ENCODE assay signal across 1 cellular context in genomic region chr1:188903241-188903640, GRCh38.
TF ChIP-seq lines count a peak whose summit lies in the region.

No MANE protein-coding gene starts in this region.

TF ChIP-seq in SK-N-SH treated with all-trans-retinoic acid at 6 μM for 48 hours, 23 proteins besides CTCF, POLR2A, EP300 and RAD21 (continued from another document):
- no peak for TF ChIP-seq ARNTL (CRISPR knock-in tag; IDR thresholded peaks at IDR 0.05; ENCODE audit: borderline replicate concordance, low read depth)
- no peak for TF ChIP-seq ZFP3 (CRISPR knock-in tag; IDR thresholded peaks at IDR 0.05)
- TF ChIP-seq PPARA (CRISPR knock-in tag; IDR thresholded peaks at IDR 0.05; ENCODE audit: borderline replicate concordance): no peak
- TF ChIP-seq TCF4 (CRISPR knock-in tag; IDR thresholded peaks at IDR 0.05; ENCODE audit: borderline replicate concordance): no peak
- TF ChIP-seq ZNF8 (CRISPR knock-in tag; IDR thresholded peaks at IDR 0.05): no peak
- TF ChIP-seq TOX (CRISPR knock-in tag; IDR thresholded peaks at IDR 0.05; ENCODE audit: borderline replicate concordance): no peak
- peak; percentile 67; the same call in 1 of the 2 replicates for TF ChIP-seq ZC3H10 (CRISPR knock-in tag; IDR thresholded peaks at IDR 0.05)
- TF ChIP-seq, protein P1, sequence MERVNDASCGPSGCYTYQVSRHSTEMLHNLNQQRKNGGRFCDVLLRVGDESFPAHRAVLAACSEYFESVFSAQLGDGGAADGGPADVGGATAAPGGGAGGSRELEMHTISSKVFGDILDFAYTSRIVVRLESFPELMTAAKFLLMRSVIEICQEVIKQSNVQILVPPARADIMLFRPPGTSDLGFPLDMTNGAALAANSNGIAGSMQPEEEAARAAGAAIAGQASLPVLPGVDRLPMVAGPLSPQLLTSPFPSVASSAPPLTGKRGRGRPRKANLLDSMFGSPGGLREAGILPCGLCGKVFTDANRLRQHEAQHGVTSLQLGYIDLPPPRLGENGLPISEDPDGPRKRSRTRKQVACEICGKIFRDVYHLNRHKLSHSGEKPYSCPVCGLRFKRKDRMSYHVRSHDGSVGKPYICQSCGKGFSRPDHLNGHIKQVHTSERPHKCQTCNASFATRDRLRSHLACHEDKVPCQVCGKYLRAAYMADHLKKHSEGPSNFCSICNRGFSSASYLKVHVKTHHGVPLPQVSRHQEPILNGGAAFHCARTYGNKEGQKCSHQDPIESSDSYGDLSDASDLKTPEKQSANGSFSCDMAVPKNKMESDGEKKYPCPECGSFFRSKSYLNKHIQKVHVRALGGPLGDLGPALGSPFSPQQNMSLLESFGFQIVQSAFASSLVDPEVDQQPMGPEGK (CRISPR knock-in tag; IDR thresholded peaks at IDR 0.05; ENCODE audit: borderline replicate concordance): no peak
- TF ChIP-seq RARB (CRISPR knock-in tag; IDR thresholded peaks at IDR 0.05): no peak
